ENCODE assay signal across 8 cellular contexts in the genomic region with DNA sequence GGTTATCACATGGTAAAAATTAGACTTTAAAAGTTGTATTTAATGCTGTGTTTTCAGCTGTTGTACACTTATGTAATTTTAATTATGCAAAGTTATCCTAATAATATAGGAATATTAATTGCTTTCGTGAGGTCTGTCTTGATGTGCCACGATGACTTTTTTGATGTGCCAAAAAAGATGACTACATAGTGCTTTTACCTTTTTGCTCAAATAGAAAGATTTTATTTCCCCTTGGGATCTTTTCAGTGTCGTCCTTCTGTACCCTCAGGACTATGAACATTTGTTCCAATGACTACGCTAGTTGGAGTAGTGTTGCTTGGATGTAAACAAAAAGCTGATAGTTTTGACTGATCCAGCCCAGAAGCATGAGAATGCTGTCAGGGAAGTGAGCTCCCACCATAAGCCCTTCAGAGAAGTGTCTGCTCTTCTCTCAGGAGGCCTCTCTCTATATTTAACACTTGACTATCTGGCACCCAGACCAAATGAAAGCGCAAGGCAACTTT. TPM values are rescaled to one million over a fixed set of nuclear protein-coding genes. Genes with fewer than 3 reads are reported as not detected.
DNase-seq lines count a peak whose midpoint lies in the region; ATAC-seq and TF ChIP-seq lines count a peak whose summit lies in the region.

No MANE protein-coding gene starts in this region.

- H3K9me3 ChIP-seq in CD4-positive, alpha-beta T cell (ENCODE audit: control insufficient read depth, low read length) = no peaks in the 10 kb centered on the region
- H3K9me3 ChIP-seq in duodenal mucosa (ENCODE audit: control insufficient read depth in 1 of 2, low read length in 2 of 2) = no peaks in the 10 kb centered on the region

- H3K4me1 ChIP-seq in duodenal mucosa (ENCODE audit: control insufficient read depth in 1 of 2, insufficient read depth in 2 of 2, low read length in 2 of 2) = peaks cover 30 to 31% of the 10 kb centered on the region in 2 donors

- H3K27me3 Mint-ChIP-seq in CD4-positive, alpha-beta T cell = no peaks in the 10 kb centered on the region
- peaks cover 10% of the 10 kb centered on the region for H3K27me3 Mint-ChIP-seq in neural crest cell (ENCODE audit: low read depth)

- H3K9ac ChIP-seq in duodenal mucosa (ENCODE audit: low read depth in 1 of 2, low read length in 2 of 2) = peak overlapping the region; percentile 53 to 95

- peaks cover 51% of the 10 kb centered on the region for H3K4me1 Mint-ChIP-seq in CD4-positive, alpha-beta T cell (ENCODE audit: low read depth)
- peaks cover 39% of the 10 kb centered on the region for H3K4me1 Mint-ChIP-seq in neural crest cell

- H3K4me3 ChIP-seq in duodenal mucosa (ENCODE audit: low read depth in 1 of 2, low read length in 2 of 2) = peak overlapping the region; percentile 96 to 99

- H3K27ac Mint-ChIP-seq in CD4-positive, alpha-beta T cell = peak overlapping the region; percentile 93
- H3K27ac Mint-ChIP-seq in neural crest cell (ENCODE audit: unreplicated experiment) = no peak overlapping the region

- H3K36me3 ChIP-seq in duodenal mucosa (ENCODE audit: control insufficient read depth in 1 of 2, insufficient read depth in 2 of 2, low read length in 2 of 2) = peaks cover 0 to 6% of the 10 kb centered on the region in 2 donors

- CTCF ChIA-PET in CD4-positive, alpha-beta T cell (lab: Charles Lee) = interaction anchor here (0.7 to 3.8 kb wide), 27 partner anchors 11 to 825 kb away, joined by 3 to 29 read pairs (median 4); a partner anchor contains a TSS

- H3K36me3 Mint-ChIP-seq in CD4-positive, alpha-beta T cell (ENCODE audit: low read depth) = peaks cover 41% of the 10 kb centered on the region
- no peaks in the 10 kb centered on the region for H3K36me3 Mint-ChIP-seq in neural crest cell (ENCODE audit: low read depth)

- no peaks in the 10 kb centered on the region for H3K9me3 Mint-ChIP-seq in CD4-positive, alpha-beta T cell
- H3K9me3 Mint-ChIP-seq in neural crest cell = no peaks in the 10 kb centered on the region

- H3K27ac ChIP-seq in CD4-positive, alpha-beta T cell (ENCODE audit: low read depth, low read length) = peak overlapping the region; percentile 96
- no peak overlapping the region for H3K27ac ChIP-seq in duodenal mucosa (ENCODE audit: low read depth, low read length)

- ATAC-seq in CD4-positive, alpha-beta T cell (ENCODE audit: poor library complexity) = no peak
- ATAC-seq in HG03439 (IDR thresholded peaks at IDR 0.05; ENCODE audit: unreplicated experiment) = no peak

- H3K4me3 Mint-ChIP-seq in CD4-positive, alpha-beta T cell = peak overlapping the region; percentile 97
- H3K4me3 Mint-ChIP-seq in neural crest cell = peak overlapping the region; percentile 96

- peak; percentile 40 for TF ChIP-seq CTCF in CD4-positive, alpha-beta T cell (IDR thresholded peaks at IDR 0.05)
- no peak for TF ChIP-seq CTCF in neural crest cell (conservative IDR thresholded peaks at IDR 0.05)

- no peaks in the 10 kb centered on the region for H3K27me3 ChIP-seq in CD4-positive, alpha-beta T cell (ENCODE audit: control insufficient read depth, insufficient read depth, low read length)
- no peaks in the 10 kb centered on the region for H3K27me3 ChIP-seq in duodenal mucosa (ENCODE audit: control insufficient read depth in 1 of 2, insufficient read depth in 2 of 2, low read length in 2 of 2)

- intact Hi-C loops in CD4-positive, alpha-beta T cell (cut with DNase I, micrococcal nuclease) = loop anchor here (1.0 to 10.0 kb wide), 15 partner anchors 71 to 1919 kb away; a partner anchor contains a TSS

- POLR2A ChIA-PET in CD4-positive, alpha-beta T cell (lab: Charles Lee) = interaction anchor here (0.6 to 5.0 kb wide), 30 partner anchors 9 to 1924 kb away, joined by 3 to 102 read pairs (median 10); a partner anchor contains a TSS

- DNase-seq in CD4-positive, alpha-beta T cell = no peak
- peak; percentile 36 for DNase-seq in NCI-H146 treated with DMSO at 0.1 percent for 48 hours (lab: John Stamatoyannopoulos, UW; ENCODE audit: unreplicated experiment)
- DNase-seq in neural crest cell (ENCODE audit: low read depth, low spot score) = no peak
- no peak for DNase-seq in OCI-M1 (lab: John Stamatoyannopoulos, UW)
- DNase-seq in HuH-7 (ENCODE audit: low spot score) = no peak
- no peak for DNase-seq in glomerular visceral epithelial cell (ENCODE audit: extremely low spot score)

RNA-seq across cellular contexts. Expression of a gene that starts 1.2 kb away (rescaled TPM):
- 100 to 1,000 TPM; 179 to 183 TPM for total RNA-seq in CD4-positive, alpha-beta T cell
- total RNA-seq in neural crest cell = 73.1 and 81.6 TPM in 2 replicates

RNA-seq across cellular contexts. Expression of a gene that starts 56.9 kb away (rescaled TPM):
- total RNA-seq in CD4-positive, alpha-beta T cell = 1 to 10 TPM in 1 of 2 experiments, under 1 TPM in 1; 0.84 to 1.3 TPM
- 2.2 and 3.3 TPM in 2 replicates for total RNA-seq in neural crest cell

RNA-seq across cellular contexts. Expression of a gene that starts 57.0 kb away (rescaled TPM):
- 10 to 100 TPM; 25.7 to 27.3 TPM for total RNA-seq in CD4-positive, alpha-beta T cell
- total RNA-seq in neural crest cell = 9.7 and 10.1 TPM in 2 replicates
